In the genomic region with DNA sequence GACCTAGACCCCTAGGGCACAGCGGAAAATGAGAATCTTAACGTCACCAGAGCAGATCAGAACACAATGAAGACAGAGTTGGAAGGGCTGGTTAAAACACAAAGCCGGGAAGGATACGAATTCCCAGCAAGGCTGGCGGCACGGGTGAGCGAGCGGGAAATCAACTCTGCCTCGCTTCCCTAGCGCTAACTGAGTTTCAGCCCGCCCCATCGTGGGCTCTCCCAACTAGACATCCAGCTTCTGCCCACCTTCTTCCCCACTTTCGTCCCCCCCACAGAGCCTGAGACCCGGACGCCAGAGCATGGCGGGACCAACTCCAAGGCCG, we compare ENCODE assay signal across 8 cellular contexts. TPM values are rescaled to one million over a fixed set of nuclear protein-coding genes. Genes with fewer than 3 reads are reported as not detected.
A peak's percentile ranks its signal among the peaks of the same experiment; 100 is the strongest.
DNase-seq lines count a peak whose midpoint lies in the region; ATAC-seq, FAIRE-seq and TF ChIP-seq lines count a peak whose summit lies in the region.

No MANE protein-coding gene starts in this region.

- H3K27me3 ChIP-seq in adipocyte (replicated peaks; ENCODE audit: control insufficient read depth, insufficient read depth, low read length): no peaks in the 10 kb centered on the region
- no peaks in the 10 kb centered on the region for H3K27me3 ChIP-seq in thoracic aorta (replicated peaks; ENCODE audit: insufficient read depth)

- ATAC-seq in thoracic aorta (ENCODE audit: insufficient number of reproducible peaks, low FRiP score, low read depth): no peak

- H3K36me3 Mint-ChIP-seq in T-helper 2 cell treated with Interferon-gamma antibody and Interleukin-4, amounts not matched to agents 5 μg/mL and 100 μg/mL, for 36 hours (ENCODE audit: low read depth): peaks cover 47% of the 10 kb centered on the region

- H3K4me3 ChIP-seq in adipocyte (ENCODE audit: low read length) (peak overlapping the region; percentile 88), kidney (ENCODE audit: low read length in 2 of 2) (peak overlapping the region; percentile 88 to 90), thoracic aorta (peak overlapping the region; percentile 81)

- peak overlapping the region; percentile 97 for H3K9ac ChIP-seq in adipocyte (ENCODE audit: low read length)
- peak overlapping the region; percentile 86 to 97 for H3K9ac ChIP-seq in kidney (ENCODE audit: low read length in 2 of 2)

- no peak for FAIRE-seq in kidney (lab: Jason Lieb, UNC)

- no peak for DNase-seq in T-helper 2 cell treated with Interferon-gamma antibody and Interleukin-4, amounts not matched to agents 5 μg/mL and 100 μg/mL, for 36 hours (ENCODE audit: low spot score)
- DNase-seq in T-helper 2 cell (no peak), adipocyte (ENCODE audit: low read depth) (no peak), kidney (no peak), thoracic aorta (ENCODE audit: low spot score) (no peak), pons (ENCODE audit: low spot score) (no peak), KBM-7 (no peak), NCI-H82 (lab: John Stamatoyannopoulos, UW) (no peak)

- peaks cover 24% of the 10 kb centered on the region for H3K4me1 Mint-ChIP-seq in T-helper 2 cell treated with Interferon-gamma antibody and Interleukin-4, amounts not matched to agents 5 μg/mL and 100 μg/mL, for 36 hours (ENCODE audit: low read depth)

- H3K4me3 Mint-ChIP-seq in T-helper 2 cell treated with Interferon-gamma antibody and Interleukin-4, amounts not matched to agents 5 μg/mL and 100 μg/mL, for 36 hours: peak overlapping the region; percentile 93

- H3K9me3 ChIP-seq in adipocyte (ENCODE audit: control insufficient read depth, low read length) (peaks cover 10% of the 10 kb centered on the region), kidney (ENCODE audit: control insufficient read depth in 1 of 2, low read length in 2 of 2) (no peaks in the 10 kb centered on the region), thoracic aorta (peaks cover 8% of the 10 kb centered on the region)

- peaks cover 9% of the 10 kb centered on the region for H3K9me3 Mint-ChIP-seq in T-helper 2 cell treated with Interferon-gamma antibody and Interleukin-4, amounts not matched to agents 5 μg/mL and 100 μg/mL, for 36 hours

- H3K36me3 ChIP-seq in adipocyte (ENCODE audit: control insufficient read depth, insufficient read depth, low read length, severe bottlenecking) (peaks cover 15% of the 10 kb centered on the region), kidney (ENCODE audit: control insufficient read depth in 1 of 2, insufficient read depth in 2 of 2, low read length in 2 of 2) (peaks cover 3 to 6% of the 10 kb centered on the region in 2 donors), thoracic aorta (peaks cover 11% of the 10 kb centered on the region)

- intact Hi-C loops in kidney (cut with DNase I): no loop called here

- H3K27ac Mint-ChIP-seq in T-helper 2 cell treated with Interferon-gamma antibody and Interleukin-4, amounts not matched to agents 5 μg/mL and 100 μg/mL, for 36 hours: peak overlapping the region; percentile 100

- peaks cover 3% of the 10 kb centered on the region for H3K27me3 Mint-ChIP-seq in T-helper 2 cell treated with Interferon-gamma antibody and Interleukin-4, amounts not matched to agents 5 μg/mL and 100 μg/mL, for 36 hours (ENCODE audit: low read depth)

- H3K27ac ChIP-seq in kidney (ENCODE audit: low read depth in 2 of 2, low read length in 2 of 2): peak overlapping the region; percentile 95 to 96
- peak overlapping the region; percentile 88 to 92 for H3K27ac ChIP-seq in thoracic aorta

- in situ Hi-C loops in KBM-7 (cut with MboI; ENCODE audit: low pct_unique_long_range_greater_than_20kb, low sequenced_read_pairs): no loop called here

- TF ChIP-seq CTCF in kidney (IDR thresholded peaks at IDR 0.05; ENCODE audit: borderline replicate concordance, extremely low read depth, insufficient read depth) (no peak), thoracic aorta (IDR thresholded peaks at IDR 0.05) (no peak)

- H3K4me1 ChIP-seq in adipocyte (ENCODE audit: control insufficient read depth, insufficient read depth, low read length) (peaks cover 22% of the 10 kb centered on the region), kidney (ENCODE audit: control insufficient read depth in 1 of 2, insufficient read depth in 1 of 2, low read depth in 1 of 2, low read length in 2 of 2) (peaks cover 5 to 8% of the 10 kb centered on the region in 2 donors), thoracic aorta (ENCODE audit: control insufficient read depth in 1 of 2, low read depth in 2 of 2) (peaks cover 24 to 32% of the 10 kb centered on the region in 2 donors)

RNA-seq across cellular contexts. Expression of a gene that starts 0.4 kb away (rescaled TPM):
- total RNA-seq in kidney (39.4 TPM), thoracic aorta (10 to 100 TPM; 20.3 to 53.7 TPM)
- 4.1 TPM for polyA plus RNA-seq in kidney (ENCODE audit: insufficient read depth, low read depth, low replicate concordance)

RNA-seq across cellular contexts. Expression of a gene that starts 34.1 kb away (rescaled TPM):
- 32.2 TPM for total RNA-seq in kidney
- polyA plus RNA-seq in kidney (ENCODE audit: insufficient read depth, low read depth, low replicate concordance): 24.6 TPM
- 10 to 100 TPM; 31.3 to 36.0 TPM for total RNA-seq in thoracic aorta
